ENCODE assay signal across 20 cellular contexts in the genomic region with DNA sequence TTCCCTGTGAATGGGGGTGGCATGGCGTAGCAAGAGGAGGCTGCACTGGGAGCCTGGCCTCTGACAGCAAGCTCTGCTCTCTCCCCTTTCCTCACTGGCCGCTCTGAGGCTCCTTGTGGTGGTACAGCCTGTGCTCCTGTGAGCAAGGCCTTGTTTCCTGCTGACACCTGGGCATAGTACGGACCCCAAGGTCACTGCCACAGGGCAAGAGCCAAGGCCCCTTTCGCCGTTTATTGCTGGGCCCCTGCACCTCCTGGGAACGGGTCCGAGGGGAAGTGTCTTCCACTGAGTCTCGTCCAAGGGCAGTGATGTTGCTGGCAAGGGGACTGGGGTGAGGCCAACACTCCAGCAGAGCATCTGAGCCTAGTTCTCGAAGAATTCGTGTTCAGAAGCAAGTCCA.
"Had no signal": no experiment of that assay in that cellular context is flagged by ENCODE, and none has a peak within 500 bp of the region (broad histone marks: within the 10 kb centered on the region; RNA-seq: fewer than 3 reads in every experiment).

No MANE protein-coding gene starts in this region.

- H3K4me1 ChIP-seq: sigmoid colon, vagina had no signal

- H3K27ac ChIP-seq: sigmoid colon, thoracic aorta, vagina had no signal

- H3K4me3 Mint-ChIP-seq: activated naive CD8-positive, alpha-beta T cell treated with anti-CD3 and anti-CD28 coated beads, Interleukin-2, amount 10 ng/mL, durations not matched to agents 7 days and 5 days; activated T-cell treated with anti-CD3 and anti-CD28 coated beads, Interleukin-2, amount 50 U/mL, for 24 hours; activated T-helper 17 cell treated with anti-CD3 and anti-CD28 coated beads, Interleukin-2, amount 50 U/mL, for 72 hours; dendritic cell treated with granulocyte-macrophage colony-stimulating factor and Interleukin-4, amounts not matched to agents 40 ng/mL and 50 ng/mL, for 4 days; nephron progenitor cell; stimulated activated naive B cell treated with anti-CD40 and anti-IgM and Interleukin-4, amounts not matched to agents 10 μg/mL and 1 μg/mL and 100 μg/mL, for 72 hours; T-cell; type B pancreatic cell had no signal

- ATAC-seq: activated T-helper 17 cell treated with anti-CD3 and anti-CD28 coated beads, Interleukin-2, amount 50 U/mL, for 72 hours; left ventricle myocardium superior; stimulated activated naive B cell treated with anti-CD40 and anti-IgM and Interleukin-4, amounts not matched to agents 10 μg/mL and 1 μg/mL and 100 μg/mL, for 72 hours; T-cell had no signal

- H3K9me3 ChIP-seq: sigmoid colon, thoracic aorta, vagina had no signal

- H3K27me3 ChIP-seq: vagina had no signal

- H3K4me3 ChIP-seq: sigmoid colon, smooth muscle cell, thoracic aorta, vagina had no signal

- H3K9me3 Mint-ChIP-seq: activated naive CD8-positive, alpha-beta T cell treated with anti-CD3 and anti-CD28 coated beads, Interleukin-2, amount 10 ng/mL, durations not matched to agents 7 days and 5 days; activated T-cell treated with anti-CD3 and anti-CD28 coated beads, Interleukin-2, amount 50 U/mL, for 24 hours; activated T-helper 17 cell treated with anti-CD3 and anti-CD28 coated beads, Interleukin-2, amount 50 U/mL, for 72 hours; dendritic cell treated with granulocyte-macrophage colony-stimulating factor and Interleukin-4, amounts not matched to agents 40 ng/mL and 50 ng/mL, for 4 days; nephron progenitor cell; stimulated activated naive B cell treated with anti-CD40 and anti-IgM and Interleukin-4, amounts not matched to agents 10 μg/mL and 1 μg/mL and 100 μg/mL, for 72 hours; T-cell; type B pancreatic cell had no signal

- H3K4me2 ChIP-seq: smooth muscle cell had no signal

- H3K36me3 ChIP-seq: sigmoid colon, thoracic aorta, vagina had no signal

- DNase-seq: activated CD8-positive, alpha-beta memory T cell treated with anti-CD3 and anti-CD28 coated beads, Interleukin-2, amount 50 U/mL, for 4 hours; activated naive CD4-positive, alpha-beta T cell treated with Interleukin-2 at 50 U/mL for 16 hours; activated naive CD8-positive, alpha-beta T cell treated with anti-CD3 and anti-CD28 coated beads, Interleukin-2, amount 10 ng/mL, durations not matched to agents 7 days and 5 days; activated T-cell treated with anti-CD3 and anti-CD28 coated beads, Interleukin-2, amount 50 U/mL, for 24 hours; amygdala; effector CD4-positive, alpha-beta T cell; left ventricle myocardium superior; occipital lobe; sigmoid colon; stimulated activated CD4-positive, alpha-beta T cell treated with anti-CD3 and anti-CD28 coated beads, Interleukin-15, amount 100 ng/mL, for 24 hours; stimulated activated naive B cell treated with anti-CD40 and anti-IgM and Interleukin-4, amounts not matched to agents 10 μg/mL and 1 μg/mL and 100 μg/mL, for 72 hours; T-cell; T-helper 9 cell had no signal

- H3K27ac Mint-ChIP-seq: activated naive CD8-positive, alpha-beta T cell treated with anti-CD3 and anti-CD28 coated beads, Interleukin-2, amount 10 ng/mL, durations not matched to agents 7 days and 5 days; activated T-cell treated with anti-CD3 and anti-CD28 coated beads, Interleukin-2, amount 50 U/mL, for 24 hours; activated T-helper 17 cell treated with anti-CD3 and anti-CD28 coated beads, Interleukin-2, amount 50 U/mL, for 72 hours; dendritic cell treated with granulocyte-macrophage colony-stimulating factor and Interleukin-4, amounts not matched to agents 40 ng/mL and 50 ng/mL, for 4 days; nephron progenitor cell; stimulated activated naive B cell treated with anti-CD40 and anti-IgM and Interleukin-4, amounts not matched to agents 10 μg/mL and 1 μg/mL and 100 μg/mL, for 72 hours; type B pancreatic cell had no signal

- H3K36me3 Mint-ChIP-seq: activated naive CD8-positive, alpha-beta T cell treated with anti-CD3 and anti-CD28 coated beads, Interleukin-2, amount 10 ng/mL, durations not matched to agents 7 days and 5 days; stimulated activated naive B cell treated with anti-CD40 and anti-IgM and Interleukin-4, amounts not matched to agents 10 μg/mL and 1 μg/mL and 100 μg/mL, for 72 hours; T-cell; type B pancreatic cell had no signal

- H3K27me3 Mint-ChIP-seq: activated naive CD8-positive, alpha-beta T cell treated with anti-CD3 and anti-CD28 coated beads, Interleukin-2, amount 10 ng/mL, durations not matched to agents 7 days and 5 days; activated T-cell treated with anti-CD3 and anti-CD28 coated beads, Interleukin-2, amount 50 U/mL, for 24 hours; activated T-helper 17 cell treated with anti-CD3 and anti-CD28 coated beads, Interleukin-2, amount 50 U/mL, for 72 hours; type B pancreatic cell had no signal
